ENCODE assay signal across 8 cellular contexts in genomic region chr12:51980051-51980808, GRCh38. TPM values are rescaled to one million over a fixed set of nuclear protein-coding genes. Genes with fewer than 3 reads are reported as not detected.
A peak's percentile ranks its signal among the peaks of the same experiment; 100 is the strongest.
DNase-seq lines count a peak whose midpoint lies in the region; ATAC-seq and TF ChIP-seq lines count a peak whose summit lies in the region.

No MANE protein-coding gene starts in this region.

- H3K27ac Mint-ChIP-seq in activated T-cell treated with anti-CD3 and anti-CD28 coated beads, Interleukin-2, amount 50 U/mL, for 24 hours: peak overlapping the region; percentile 45

- no peak overlapping the region for H2AFZ ChIP-seq in PC-9

- H3K4me3 ChIP-seq in PC-9 (no peak overlapping the region), neutrophil (ENCODE audit: low read depth in 1 of 2, low read length in 1 of 2) (no peak overlapping the region), tibial artery (no peak overlapping the region)

- H3K9me2 ChIP-seq in PC-9 (ENCODE audit: insufficient read depth): no peaks in the 10 kb centered on the region

- CTCF ChIA-PET in PC-9 (lab: Charles Lee): interaction anchor here (0.5 kb wide), 1 partner anchor 720 kb away, joined by 10 read pairs; no protein-coding TSS in a partner anchor

- no peaks in the 10 kb centered on the region for H3K27me3 Mint-ChIP-seq in activated T-cell treated with anti-CD3 and anti-CD28 coated beads, Interleukin-2, amount 50 U/mL, for 24 hours

- H3K4me1 ChIP-seq in PC-9 (replicated peaks; ENCODE audit: insufficient read depth): no peaks in the 10 kb centered on the region
- H3K4me1 ChIP-seq in neutrophil (ENCODE audit: control insufficient read depth in 1 of 2, insufficient read depth in 1 of 2, low read depth in 1 of 2, low read length in 1 of 2): peaks cover 47 to 56% of the 10 kb centered on the region in 2 experiments
- no peaks in the 10 kb centered on the region for H3K4me1 ChIP-seq in tibial artery

- H3K36me3 Mint-ChIP-seq in activated T-cell treated with anti-CD3 and anti-CD28 coated beads, Interleukin-2, amount 50 U/mL, for 24 hours (ENCODE audit: low read depth): peaks cover 79% of the 10 kb centered on the region

- H3F3A ChIP-seq in PC-9 (ENCODE audit: insufficient read depth, low read depth): peaks cover 6% of the 10 kb centered on the region; the same call in 1 of the 2 replicates

- DNase-seq in CD1c-positive myeloid dendritic cell (ENCODE audit: extremely low spot score) (peak; percentile 81), HuH-7.5 (ENCODE audit: low spot score) (peak; percentile 82), PC-9 (peak in 1 of 2 experiments; percentile 43), fibroblast of peridontal ligament (ENCODE audit: extremely low read depth) (peak; percentile 73), tibial artery (peak in 1 of 2 donors; percentile 56)
- DNase-seq in activated T-cell treated with anti-CD3 and anti-CD28 coated beads, Interleukin-2, amount 50 U/mL, for 24 hours: peak; percentile 74

- peaks cover 4% of the 10 kb centered on the region; the same call in 1 of the 2 replicates for H3K36me3 ChIP-seq in PC-9 (ENCODE audit: low read depth)
- H3K36me3 ChIP-seq in neutrophil: peaks cover 44% of the 10 kb centered on the region
- H3K36me3 ChIP-seq in tibial artery: peaks cover 59 to 92% (median 81%) of the 10 kb centered on the region in 3 donors

- POLR2A ChIA-PET in PC-9 (lab: Charles Lee; ENCODE audit: unreplicated experiment): no interaction called here

- H3K4me3 Mint-ChIP-seq in activated T-cell treated with anti-CD3 and anti-CD28 coated beads, Interleukin-2, amount 50 U/mL, for 24 hours: no peak overlapping the region

- peak; percentile 78 for ATAC-seq in GM19397 (IDR thresholded peaks at IDR 0.05; ENCODE audit: unreplicated experiment)

- H3K27ac ChIP-seq in PC-9 (no peak overlapping the region), neutrophil (peak overlapping the region; percentile 66), tibial artery (no peak overlapping the region)

- H3K9me3 ChIP-seq in PC-9 (ENCODE audit: insufficient read depth, low read depth) (no peaks in the 10 kb centered on the region), neutrophil (no peaks in the 10 kb centered on the region), tibial artery (no peaks in the 10 kb centered on the region)

- intact Hi-C loops in PC-9 (cut with micrococcal nuclease; ENCODE audit: unreplicated experiment): loop anchor here (1.0 kb wide), 2 partner anchors 85 to 559 kb away; no protein-coding TSS in a partner anchor
- intact Hi-C loops in tibial artery (cut with DNase I; ENCODE audit: low total_unique reads): loop anchor here (5.0 kb wide), 1 partner anchor 58 kb away; no protein-coding TSS in a partner anchor

- no peaks in the 10 kb centered on the region for H3K9me3 Mint-ChIP-seq in activated T-cell treated with anti-CD3 and anti-CD28 coated beads, Interleukin-2, amount 50 U/mL, for 24 hours

- H3K79me2 ChIP-seq in PC-9 (ENCODE audit: low read depth): no peaks in the 10 kb centered on the region

- peaks cover 3% of the 10 kb centered on the region; the same call in 1 of the 2 replicates for H4K20me1 ChIP-seq in PC-9 (ENCODE audit: insufficient read depth)

- H3K27me3 ChIP-seq in PC-9 (ENCODE audit: insufficient read depth, low read depth) (no peaks in the 10 kb centered on the region), neutrophil (no peaks in the 10 kb centered on the region), tibial artery (no peaks in the 10 kb centered on the region)

- H3K4me1 Mint-ChIP-seq in activated T-cell treated with anti-CD3 and anti-CD28 coated beads, Interleukin-2, amount 50 U/mL, for 24 hours (ENCODE audit: low read depth): peaks cover 31% of the 10 kb centered on the region

- BruUV-seq in PC-9 (replicated peaks; lab: Mats Ljungman, UMichigan): no TSS peak

- TF ChIP-seq CTCF in PC-9 (conservative IDR thresholded peaks at IDR 0.05) (peak; percentile 91), neutrophil (IDR thresholded peaks at IDR 0.05) (peak; percentile 96), tibial artery (IDR thresholded peaks at IDR 0.05) (peak; percentile 90 to 95)

- no peak overlapping the region for H3K4me2 ChIP-seq in PC-9

RNA-seq across cellular contexts. Expression of gene TAMALIN, which starts 26.5 kb away (rescaled TPM):
- 0.50 TPM in 1 of 2 replicates, not detected in the other for total RNA-seq in PC-9 (2021)

RNA-seq across cellular contexts. Expression of gene ACVR1B, which starts 28.7 kb away (rescaled TPM):
- 13.4 and 15.4 TPM in 2 replicates for total RNA-seq in PC-9 (2021)
